ENCODE assay signal across 12 cellular contexts in genomic region chr9:113574381-113575262, GRCh38.
A peak's percentile ranks its signal among the peaks of the same experiment; 100 is the strongest.
DNase-seq lines count a peak whose midpoint lies in the region; ATAC-seq and TF ChIP-seq lines count a peak whose summit lies in the region.
"Had no signal": no experiment of that assay in that cellular context is flagged by ENCODE, and none has a peak within 500 bp of the region (broad histone marks: within the 10 kb centered on the region; RNA-seq: fewer than 3 reads in every experiment).

No MANE protein-coding gene starts in this region.

- H3K27me3 ChIP-seq in DOHH2 (ENCODE audit: control insufficient read depth, low read length) (no peaks in the 10 kb centered on the region), SU-DHL-6 (ENCODE audit: low read length) (no peaks in the 10 kb centered on the region), esophagus squamous epithelium (no peaks in the 10 kb centered on the region), ovary (no peaks in the 10 kb centered on the region), neural progenitor cell (no peaks in the 10 kb centered on the region)
- H3K27me3 ChIP-seq: thyroid gland had no signal

- no peak overlapping the region for H3K4me3 Mint-ChIP-seq in neural progenitor cell
- H3K4me3 Mint-ChIP-seq: activated T-cell treated with anti-CD3 and anti-CD28 coated beads, Interleukin-2, amount 50 U/mL, for 72 hours had no signal

- no peak overlapping the region for H3K27ac ChIP-seq in DOHH2 (ENCODE audit: low read depth, low read length)
- peak overlapping the region; percentile 85 for H3K27ac ChIP-seq in SU-DHL-6 (ENCODE audit: low read depth, low read length)
- peak overlapping the region; percentile 47 to 55 (median 51) for H3K27ac ChIP-seq in esophagus squamous epithelium
- H3K27ac ChIP-seq in ovary = no peak overlapping the region
- no peak overlapping the region for H3K27ac ChIP-seq in neural progenitor cell
- H3K27ac ChIP-seq: thyroid gland had no signal

- H4K20me1 ChIP-seq in DOHH2 (ENCODE audit: control insufficient read depth, insufficient read depth, low read depth, low read length) (no peaks in the 10 kb centered on the region), SU-DHL-6 (ENCODE audit: low read depth, low read length) (no peaks in the 10 kb centered on the region), neural progenitor cell (ENCODE audit: low read depth) (no peaks in the 10 kb centered on the region)

- H3F3A ChIP-seq in DOHH2 (ENCODE audit: control insufficient read depth, insufficient read depth) (peaks cover 4% of the 10 kb centered on the region), SU-DHL-6 (ENCODE audit: insufficient read depth) (peaks cover 11% of the 10 kb centered on the region), neural progenitor cell (ENCODE audit: low read depth) (no peaks in the 10 kb centered on the region)

- H3K9me2 ChIP-seq in DOHH2 (replicated peaks; ENCODE audit: control insufficient read depth, low read length) (no peaks in the 10 kb centered on the region), SU-DHL-6 (replicated peaks; ENCODE audit: insufficient read depth, low read length) (no peaks in the 10 kb centered on the region)

- WGBS in esophagus squamous epithelium, 2 donors = 70 to 74% methylated on average over 11 to 14 of the region's 14 CpGs
- WGBS in ovary, 3 donors = 86 to 87% (median 86%) methylated on average over 14 of the region's 14 CpGs

- no peak for ATAC-seq in GM21381 (IDR thresholded peaks at IDR 0.05; ENCODE audit: unreplicated experiment)
- ATAC-seq: activated T-cell treated with anti-CD3 and anti-CD28 coated beads, Interleukin-2, amount 50 U/mL, for 72 hours; SK-N-SH treated with all-trans-retinoic acid at 6 μM for 48 hours had no signal

- peaks cover 4% of the 10 kb centered on the region for H3K9me3 Mint-ChIP-seq in neural progenitor cell
- H3K9me3 Mint-ChIP-seq: activated T-cell treated with anti-CD3 and anti-CD28 coated beads, Interleukin-2, amount 50 U/mL, for 72 hours had no signal

- H3K4me2 ChIP-seq in DOHH2 (ENCODE audit: low read length) (peak overlapping the region; percentile 61), SU-DHL-6 (ENCODE audit: low read depth, low read length, poor library complexity, severe bottlenecking) (peak overlapping the region; percentile 48), neural progenitor cell (no peak overlapping the region)

- H3K27me3 Mint-ChIP-seq in neural progenitor cell (ENCODE audit: insufficient read depth, low read depth) = peaks cover 4% of the 10 kb centered on the region

- H3K4me1 Mint-ChIP-seq in neural progenitor cell = peaks cover 30% of the 10 kb centered on the region

- intact Hi-C loops in esophagus squamous epithelium (cut with DNase I) = no loop called here
- intact Hi-C loops in ovary (cut with DNase I) = loop anchor here in 1 of 4 donors (10.0 kb wide), 1 partner anchor 60 kb away; no protein-coding TSS in a partner anchor

- H3K9me3 ChIP-seq in DOHH2 (ENCODE audit: control insufficient read depth, insufficient read depth, low read length) = no peaks in the 10 kb centered on the region
- no peaks in the 10 kb centered on the region for H3K9me3 ChIP-seq in SU-DHL-6 (ENCODE audit: insufficient read depth, low read length)
- no peaks in the 10 kb centered on the region for H3K9me3 ChIP-seq in esophagus squamous epithelium
- no peaks in the 10 kb centered on the region for H3K9me3 ChIP-seq in ovary
- no peaks in the 10 kb centered on the region for H3K9me3 ChIP-seq in neural progenitor cell (ENCODE audit: low read depth)
- H3K9me3 ChIP-seq: thyroid gland had no signal

- TF ChIP-seq POLR2A in esophagus squamous epithelium (IDR thresholded peaks at IDR 0.05) (no peak), ovary (IDR thresholded peaks at IDR 0.05) (no peak)

- no peak for TF ChIP-seq CTCF in DOHH2 (IDR thresholded peaks at IDR 0.05; ENCODE audit: low read depth, low read length, poor library complexity, severe bottlenecking)
- no peak for TF ChIP-seq CTCF in SU-DHL-6 (IDR thresholded peaks at IDR 0.05; ENCODE audit: insufficient read depth, low read length, poor library complexity, severe bottlenecking)
- TF ChIP-seq CTCF in esophagus squamous epithelium (IDR thresholded peaks at IDR 0.05) = no peak
- TF ChIP-seq CTCF in ovary (IDR thresholded peaks at IDR 0.05) = no peak
- TF ChIP-seq CTCF in neural progenitor cell (IDR thresholded peaks at IDR 0.05) = no peak

- H3K4me1 ChIP-seq in DOHH2 (ENCODE audit: control insufficient read depth, low read length) = peaks cover 63% of the 10 kb centered on the region
- H3K4me1 ChIP-seq in esophagus squamous epithelium = peaks cover 34 to 65% (median 49%) of the 10 kb centered on the region in 3 donors
- H3K4me1 ChIP-seq in ovary (ENCODE audit: insufficient read depth) = peaks cover 3% of the 10 kb centered on the region
- no peaks in the 10 kb centered on the region for H3K4me1 ChIP-seq in neural progenitor cell

- 0 out of 2 replicates have a peak, but pooled peaks cover 3% of the 10 kb centered on the region for H3K36me3 ChIP-seq in DOHH2 (ENCODE audit: control insufficient read depth, low read length)
- no peaks in the 10 kb centered on the region for H3K36me3 ChIP-seq in SU-DHL-6 (ENCODE audit: low read length)
- H3K36me3 ChIP-seq in esophagus squamous epithelium = no peaks in the 10 kb centered on the region
- no peaks in the 10 kb centered on the region for H3K36me3 ChIP-seq in ovary
- H3K36me3 ChIP-seq in neural progenitor cell = no peaks in the 10 kb centered on the region
- H3K36me3 ChIP-seq: thyroid gland had no signal

- H3K4me3 ChIP-seq in DOHH2 (ENCODE audit: low read length) (no peak overlapping the region), SU-DHL-6 (ENCODE audit: insufficient read depth, low read length, poor library complexity, severe bottlenecking) (no peak overlapping the region), esophagus squamous epithelium (no peak overlapping the region), ovary (no peak overlapping the region), neural progenitor cell (no peak overlapping the region)
- H3K4me3 ChIP-seq: thyroid gland had no signal

- no peak overlapping the region for H2AFZ ChIP-seq in SU-DHL-6 (ENCODE audit: low read depth, low read length, severe bottlenecking)
- no peak overlapping the region for H2AFZ ChIP-seq in neural progenitor cell (replicated peaks)

- DNase-seq in esophagus squamous epithelium (lab: John Stamatoyannopoulos, UW) (no peak), ovary (peak in 3 of 5 donors; percentile 10 to 27 (median 12)), neural progenitor cell (ENCODE audit: low spot score) (no peak), NCI-H2081 treated with DMSO at 0.1 percent for 48 hours (lab: John Stamatoyannopoulos, UW) (no peak), DMS153 treated with DMSO at 0.1 percent for 48 hours (lab: John Stamatoyannopoulos, UW; ENCODE audit: unreplicated experiment) (no peak)
- DNase-seq: activated T-cell treated with anti-CD3 and anti-CD28 coated beads, Interleukin-2, amount 50 U/mL, for 72 hours; NCI-H187 had no signal

- peaks cover 3% of the 10 kb centered on the region for H3K36me3 Mint-ChIP-seq in neural progenitor cell

- H3K79me2 ChIP-seq in DOHH2 (ENCODE audit: control insufficient read depth, low read length) (no peaks in the 10 kb centered on the region), SU-DHL-6 (ENCODE audit: insufficient read depth, low read length) (no peaks in the 10 kb centered on the region), neural progenitor cell (ENCODE audit: low read depth) (no peaks in the 10 kb centered on the region)

- TF ChIP-seq EP300 in ovary (IDR thresholded peaks at IDR 0.05) = no peak

- H3K9ac ChIP-seq in SU-DHL-6 (ENCODE audit: low read length) (peak overlapping the region; percentile 31), neural progenitor cell (no peak overlapping the region)

- H3K27ac Mint-ChIP-seq in neural progenitor cell = no peak overlapping the region
- H3K27ac Mint-ChIP-seq: activated T-cell treated with anti-CD3 and anti-CD28 coated beads, Interleukin-2, amount 50 U/mL, for 72 hours had no signal

Comparison
In these comparisons a context has a peak if more than half of its experiments do, and no peak if none do; other contexts are left out.
1. H3K27ac ChIP-seq: peak in SU-DHL-6 (single experiment) and esophagus squamous epithelium (4 of 4); none in DOHH2 (single experiment), ovary (0 of 2) and neural progenitor cell (single experiment).
2. DNase-seq: peak in ovary (3 of 5); none in esophagus squamous epithelium (single experiment), neural progenitor cell (single experiment), NCI-H2081 treated with DMSO at 0.1 percent for 48 hours (single experiment) and DMS153 treated with DMSO at 0.1 percent for 48 hours (single experiment).